ENCODE assay signal across 2 cellular contexts in genomic region chr10:69413221-69413865, GRCh38.
TF ChIP-seq lines count a peak whose summit lies in the region.

No MANE protein-coding gene starts in this region.

TF ChIP-seq in SK-N-SH, 30 proteins besides CTCF, POLR2A, EP300 and RAD21:
- TF ChIP-seq POLR2AphosphoS5 (IDR thresholded peaks at IDR 0.05; ENCODE audit: low read depth, low read length) (no peak), MAX (IDR thresholded peaks at IDR 0.05; ENCODE audit: low read depth) (no peak), FOSL2 (IDR thresholded peaks at IDR 0.05; ENCODE audit: borderline replicate concordance, low read depth) (no peak), REST (IDR thresholded peaks at IDR 0.05; ENCODE audit: low read depth, low read length) (no peak), SIN3A (IDR thresholded peaks at IDR 0.05; ENCODE audit: borderline replicate concordance, low read depth, low read length) (no peak), FOXJ3 (CRISPR knock-in tag; IDR thresholded peaks at IDR 0.05) (no peak), SMC3 (IDR thresholded peaks at IDR 0.05; ENCODE audit: low read depth, low read length) (peak; percentile 49)
- TF ChIP-seq, protein P1, sequence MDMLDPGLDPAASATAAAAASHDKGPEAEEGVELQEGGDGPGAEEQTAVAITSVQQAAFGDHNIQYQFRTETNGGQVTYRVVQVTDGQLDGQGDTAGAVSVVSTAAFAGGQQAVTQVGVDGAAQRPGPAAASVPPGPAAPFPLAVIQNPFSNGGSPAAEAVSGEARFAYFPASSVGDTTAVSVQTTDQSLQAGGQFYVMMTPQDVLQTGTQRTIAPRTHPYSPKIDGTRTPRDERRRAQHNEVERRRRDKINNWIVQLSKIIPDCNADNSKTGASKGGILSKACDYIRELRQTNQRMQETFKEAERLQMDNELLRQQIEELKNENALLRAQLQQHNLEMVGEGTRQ (IDR thresholded peaks at IDR 0.05; ENCODE audit: borderline replicate concordance, low read depth, low read length): no peak

TF ChIP-seq in H1, 55 proteins besides CTCF, POLR2A, EP300 and RAD21:
- TF ChIP-seq POU5F1 (IDR thresholded peaks at IDR 0.05; ENCODE audit: low read depth, low read length): no peak
- TF ChIP-seq YY1 (IDR thresholded peaks at IDR 0.05; ENCODE audit: low read depth, low read length): peak; percentile 60; the same call in 1 of the 2 replicates
- TF ChIP-seq CREB1 (IDR thresholded peaks at IDR 0.05): no peak
- 0 out of 4 replicates have a peak, but pooled peaks of 1 of the 2 experiments have one; percentile 17 for TF ChIP-seq HDAC2 (IDR thresholded peaks at IDR 0.05; ENCODE audit: borderline replicate concordance in 1 of 2, low read depth in 2 of 2, low read length in 2 of 2)
- TF ChIP-seq SRF (IDR thresholded peaks at IDR 0.05; ENCODE audit: low read depth, low read length): peak; percentile 96
- 0 out of 2 replicates have a peak, but pooled peaks have one; percentile 8 for TF ChIP-seq TEAD4 (IDR thresholded peaks at IDR 0.05; ENCODE audit: low read depth, low read length)
- 0 out of 2 replicates have a peak, but pooled peaks have one; percentile 52 for TF ChIP-seq ATF2 (IDR thresholded peaks at IDR 0.05; ENCODE audit: low read length)
- no peak for TF ChIP-seq CBX8 (IDR thresholded peaks at IDR 0.05; ENCODE audit: borderline replicate concordance, low read depth, low read length)
- TF ChIP-seq TAF1 (IDR thresholded peaks at IDR 0.05; ENCODE audit: low read depth, low read length): no peak
- TF ChIP-seq FOSL1 (IDR thresholded peaks at IDR 0.05; ENCODE audit: insufficient read depth, low read depth, low read length): no peak
- no peak for TF ChIP-seq SP1 (IDR thresholded peaks at IDR 0.05; ENCODE audit: low read depth, low read length)
TF ChIP-seq in H1: peak in this region for 5.
